7 cellular contexts compared by ENCODE assay signal in genomic region chr6:147508871-147509608, GRCh38. TPM values are rescaled to one million over a fixed set of nuclear protein-coding genes. Genes with fewer than 3 reads are reported as not detected.
A peak's percentile ranks its signal among the peaks of the same experiment; 100 is the strongest.
DNase-seq lines count a peak whose midpoint lies in the region; ATAC-seq and TF ChIP-seq lines count a peak whose summit lies in the region.

No MANE protein-coding gene starts in this region.

- H3K27ac ChIP-seq in breast epithelium (peak overlapping the region; percentile 75 to 87), right lobe of liver (peak overlapping the region; percentile 72 to 92 (median 90)), transverse colon (peak overlapping the region; percentile 72 to 87 (median 78))

- TF ChIP-seq CTCF in GM13976 (IDR thresholded peaks at IDR 0.05; ENCODE audit: borderline replicate concordance, control extremely low read depth, extremely low read depth, insufficient read depth, missing control alignments) (no peak), breast epithelium (IDR thresholded peaks at IDR 0.05) (no peak), right lobe of liver (IDR thresholded peaks at IDR 0.05) (peak in 3 of 4 donors; percentile 11 to 24 (median 15)), transverse colon (IDR thresholded peaks at IDR 0.05) (no peak)

- H3K4me1 ChIP-seq in breast epithelium (peaks cover 0 to 5% of the 10 kb centered on the region in 2 donors), right lobe of liver (peaks cover 0 to 13% (median 5%) of the 10 kb centered on the region in 4 donors), transverse colon (peaks cover 6 to 35% (median 17%) of the 10 kb centered on the region in 4 donors)

- peak; percentile 37 for DNase-seq in GM13976 (ENCODE audit: low spot score)
- DNase-seq in breast epithelium (ENCODE audit: low spot score in 2 of 2), result no peak
- peak; percentile 34 to 58 (median 53) for DNase-seq in right lobe of liver
- DNase-seq in transverse colon, result peak; percentile 15
- no peak for DNase-seq in NAMALWA (ENCODE audit: low spot score)
- DNase-seq in GOT3 (lab: John Stamatoyannopoulos, UW), result no peak

- TF ChIP-seq POLR2A in breast epithelium (IDR thresholded peaks at IDR 0.05) (no peak), right lobe of liver (IDR thresholded peaks at IDR 0.05) (no peak), transverse colon (IDR thresholded peaks at IDR 0.05) (no peak)

- intact Hi-C loops in breast epithelium (cut with DNase I; ENCODE audit: low total_unique reads), result no loop called here
- intact Hi-C loops in right lobe of liver (cut with DNase I), result loop anchor here in 1 of 2 donors (5.0 kb wide), 1 partner anchor 658 kb away; no protein-coding TSS in a partner anchor
- intact Hi-C loops in transverse colon (cut with DNase I; ENCODE audit: low total_unique reads), result loop anchor here (10.0 kb wide), 2 partner anchors 746 to 956 kb away; no protein-coding TSS in a partner anchor

- H3K27me3 ChIP-seq in breast epithelium (peaks cover 0 to 8% of the 10 kb centered on the region in 2 donors), right lobe of liver (no peaks in the 10 kb centered on the region), transverse colon (peaks cover 25% of the 10 kb centered on the region)

- ATAC-seq in HG03108 (IDR thresholded peaks at IDR 0.05; ENCODE audit: unreplicated experiment), result peak; percentile 3
- ATAC-seq in right lobe of liver, result peak; percentile 3 to 21 (median 4)

- TF ChIP-seq EP300 in transverse colon (IDR thresholded peaks at IDR 0.05; ENCODE audit: low read depth), result no peak

- no peaks in the 10 kb centered on the region for H3K36me3 ChIP-seq in breast epithelium
- H3K36me3 ChIP-seq in right lobe of liver, result no peaks in the 10 kb centered on the region
- no peaks in the 10 kb centered on the region for H3K36me3 ChIP-seq in transverse colon

- H3K4me3 ChIP-seq in breast epithelium, result peak overlapping the region; percentile 55 to 90 (median 66)
- H3K4me3 ChIP-seq in right lobe of liver, result peak overlapping the region; percentile 59 to 75 (median 62)
- H3K4me3 ChIP-seq in transverse colon, result peak overlapping the region; percentile 32 to 75 (median 64)

- in situ Hi-C loops in GM13976 (cut with MboI; ENCODE audit: low sequenced_read_pairs, unreplicated experiment), result loop anchor here (25.0 kb wide), 2 partner anchors 653 to 953 kb away; no protein-coding TSS in a partner anchor
- in situ Hi-C loops in transverse colon (cut with MboI; ENCODE audit: low pct_ligation_motif_present in 1 of 4, low pct_unique_long_range_greater_than_20kb in 1 of 4, low sequenced_read_pairs in 3 of 4), result loop anchor here (10.0 to 25.0 kb wide), 3 partner anchors 656 to 953 kb away; no protein-coding TSS in a partner anchor

- WGBS in right lobe of liver (ENCODE audit: insufficient coverage, low coverage, low lambda C conversion rate, missing lambda C conversion rate), result 2% methylated on average over 22 of the region's 73 CpGs
- WGBS in transverse colon (ENCODE audit: low coverage in 1 of 2), 2 donors, result 2% methylated on average over 51 of the region's 73 CpGs; no CpG with 5 or more reads in 1 of the 2 donors

- H3K9me3 ChIP-seq in breast epithelium (no peaks in the 10 kb centered on the region), right lobe of liver (no peaks in the 10 kb centered on the region), transverse colon (no peaks in the 10 kb centered on the region)

RNA-seq across cellular contexts. Expression of gene SAMD5, which starts 0.6 kb away (rescaled TPM):
- total RNA-seq in breast epithelium, result 10 to 100 TPM in 1 of 3 donors, 1 to 10 TPM in 1, under 1 TPM in 1; 0.80 to 13.5 (median 8.8) TPM
- 10 to 100 TPM in 4 of 6 experiments, 1 to 10 TPM in 2; 9.5 to 17.6 (median 11.5) TPM for total RNA-seq in right lobe of liver
- total RNA-seq in transverse colon, result 1 to 10 TPM; 1.5 to 7.8 (median 3.7) TPM

Comparison
In these comparisons a context has a peak if more than half of its experiments do, and no peak if none do; other contexts are left out.
1. DNase-seq: peak in GM13976 (single experiment), right lobe of liver (3 of 3) and transverse colon (single experiment); none in breast epithelium (0 of 2), NAMALWA (single experiment) and GOT3 (single experiment).
2. CTCF ChIP-seq: peak in right lobe of liver (3 of 4); none in GM13976 (single experiment), breast epithelium (0 of 3) and transverse colon (0 of 5).
3. Peak in every context shown above with its lines, with median percentiles within 50 percentile points of each other: H3K27ac ChIP-seq and H3K4me3 ChIP-seq.